In the genomic region with DNA sequence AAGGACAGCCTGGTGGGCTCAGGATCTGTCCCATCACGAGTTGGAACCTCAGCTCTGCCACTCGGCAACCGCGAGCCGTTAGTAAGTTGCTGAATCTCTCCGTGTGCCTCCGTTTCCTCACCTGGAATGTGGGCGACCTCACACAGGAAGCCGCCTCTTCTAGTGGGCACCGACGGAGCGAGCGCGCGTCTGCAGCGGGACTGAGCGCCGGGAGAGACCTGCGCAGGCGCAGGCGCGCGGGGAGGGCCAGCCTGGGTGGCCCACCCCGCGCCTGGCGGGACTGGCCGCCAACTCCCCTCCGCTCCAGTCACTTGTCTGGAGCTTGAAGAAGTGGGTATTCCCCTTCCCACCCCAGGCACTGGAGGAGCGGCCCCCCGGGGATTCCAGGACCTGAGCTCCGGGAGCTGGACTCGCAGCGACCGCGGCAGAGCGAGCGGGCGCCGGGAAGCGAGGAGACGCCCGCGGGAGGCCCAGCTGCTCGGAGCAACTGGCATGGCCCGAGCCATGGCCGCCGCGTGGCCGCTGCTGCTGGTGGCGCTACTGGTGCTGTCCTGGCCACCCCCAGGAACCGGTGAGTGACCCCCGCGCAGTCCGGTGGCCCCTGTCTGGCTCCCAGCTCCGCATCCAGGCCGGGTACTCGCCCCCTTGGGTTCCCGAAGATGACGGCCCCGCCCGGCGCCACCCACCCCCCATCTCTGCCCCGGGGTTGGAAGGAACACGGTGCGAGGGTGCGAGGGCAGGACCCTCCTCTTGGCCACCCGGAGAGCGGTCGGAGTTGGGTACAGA, we compare ENCODE assay signal across 8 cellular contexts. TPM values are rescaled to one million over a fixed set of nuclear protein-coding genes. Genes with fewer than 3 reads are reported as not detected.
A peak's percentile ranks its signal among the peaks of the same experiment; 100 is the strongest.
DNase-seq lines count a peak whose midpoint lies in the region; ATAC-seq and TF ChIP-seq lines count a peak whose summit lies in the region.

Gene PVR, plus strand, starts transcription at position 306 of the 786 bp plus-strand sequence. Its CDS starts 187 bp downstream, at position 493.

- H3K27me3 ChIP-seq in AG04450 (ENCODE audit: control insufficient read depth, insufficient read depth, low read length) = no peaks in the 10 kb centered on the region
- no peaks in the 10 kb centered on the region; the same call in 1 of the 2 replicates for H3K27me3 ChIP-seq in H9 (ENCODE audit: insufficient read depth, low read length)
- H3K27me3 ChIP-seq in fibroblast of lung (ENCODE audit: control insufficient read depth, insufficient read depth, low read length) = no peaks in the 10 kb centered on the region
- H3K27me3 ChIP-seq in mucosa of rectum (ENCODE audit: control insufficient read depth in 2 of 2, insufficient read depth in 2 of 2, low read length in 2 of 2) = no peaks in the 10 kb centered on the region

- peak within 1 kb of the TSS; percentile 85 for H3K4me2 ChIP-seq in H9 (ENCODE audit: insufficient read depth, insufficient read length, low read length)
- peak within 1 kb of the TSS; percentile 95 for H3K4me2 ChIP-seq in fibroblast of lung (ENCODE audit: extremely low read depth, insufficient read depth, low read length)

- no peak within 1 kb of the TSS for H2BK20ac ChIP-seq in H9 (ENCODE audit: low read depth, low read length, poor library complexity, severe bottlenecking)

- peaks cover 5 to 18% (median 8%) of the 10 kb centered on the region in 3 experiments; a peak in 5 of 7 replicates for H3K36me3 Mint-ChIP-seq in H9 (ENCODE audit: insufficient read depth in 1 of 3, low read depth in 3 of 3)
- H3K36me3 Mint-ChIP-seq in activated T-cell treated with anti-CD3 and anti-CD28 coated beads, Interleukin-2, amount 50 U/mL, for 24 hours (ENCODE audit: low read depth) = peaks cover 2% of the 10 kb centered on the region

- H3K9me3 Mint-ChIP-seq in H9 = no peaks in the 10 kb centered on the region
- H3K9me3 Mint-ChIP-seq in activated T-cell treated with anti-CD3 and anti-CD28 coated beads, Interleukin-2, amount 50 U/mL, for 24 hours = no peaks in the 10 kb centered on the region

- TF ChIP-seq CTCF in AG04450 (IDR thresholded peaks at IDR 0.05; ENCODE audit: low read depth, low read length) (no peak; the same call in 1 of the 2 replicates), H9 (conservative IDR thresholded peaks at IDR 0.05) (no peak), fibroblast of lung (conservative IDR thresholded peaks at IDR 0.05 in 1 of 2, IDR thresholded peaks at IDR 0.05 in 1 of 2; ENCODE audit: low read depth in 1 of 2, low read length in 2 of 2) (no peak)

- no peak within 1 kb of the TSS for H2BK15ac ChIP-seq in H9 (ENCODE audit: low read depth, low read length)

- H3K23ac ChIP-seq in H9 (ENCODE audit: insufficient read length, low read depth, low read length) = no peak within 1 kb of the TSS

- H3K27ac ChIP-seq in AG04450 (ENCODE audit: low read depth, low read length) (peak within 1 kb of the TSS; percentile 75), H9 (ENCODE audit: insufficient read length, low read depth, low read length) (no peak within 1 kb of the TSS), fibroblast of lung (ENCODE audit: insufficient read depth, low read length) (peak within 1 kb of the TSS; percentile 92), mucosa of rectum (ENCODE audit: low read depth in 2 of 2, low read length in 2 of 2) (peak within 1 kb of the TSS; percentile 67 to 81)

- POLR2A ChIA-PET in AG04450 (lab: Yijun Ruan, JAX) = interaction anchor here (0.6 to 1.7 kb wide), 10 partner anchors 8 to 114 kb away, joined by 3 to 12 read pairs (median 4); no protein-coding TSS in a partner anchor

- no peaks in the 10 kb centered on the region for H3K79me1 ChIP-seq in H9 (ENCODE audit: insufficient read depth, low read depth, low read length, poor library complexity, severe bottlenecking)

- H2BK120ac ChIP-seq in H9 (ENCODE audit: low read depth, low read length, poor library complexity, severe bottlenecking) = no peak within 1 kb of the TSS

- H2AFZ ChIP-seq in H9 (ENCODE audit: low read length) (no peak within 1 kb of the TSS), fibroblast of lung (ENCODE audit: low read length) (peak within 1 kb of the TSS; percentile 90)

- no peak within 1 kb of the TSS for H4K8ac ChIP-seq in H9 (replicated peaks; ENCODE audit: insufficient read length, low read depth, low read length)

- peaks cover 23% of the 10 kb centered on the region for H3K27me3 Mint-ChIP-seq in H9 (ENCODE audit: low read depth)
- H3K27me3 Mint-ChIP-seq in activated T-cell treated with anti-CD3 and anti-CD28 coated beads, Interleukin-2, amount 50 U/mL, for 24 hours = peaks cover 33% of the 10 kb centered on the region

- H3K9me3 ChIP-seq in AG04450 (ENCODE audit: control insufficient read depth, insufficient read depth, low read length) (no peaks in the 10 kb centered on the region; the same call in 1 of the 2 replicates), H9 (ENCODE audit: control insufficient read depth, low read depth, low read length) (no peaks in the 10 kb centered on the region), fibroblast of lung (ENCODE audit: control insufficient read depth, insufficient read depth, low read depth, low read length) (no peaks in the 10 kb centered on the region), mucosa of rectum (ENCODE audit: control insufficient read depth in 2 of 2, low read length in 2 of 2) (no peaks in the 10 kb centered on the region)

- H3K36me3 ChIP-seq in fibroblast of lung (ENCODE audit: control insufficient read depth, insufficient read depth, low read length) = peaks cover 9% of the 10 kb centered on the region
- H3K36me3 ChIP-seq in mucosa of rectum (ENCODE audit: control insufficient read depth in 2 of 2, insufficient read depth in 2 of 2, low read length in 2 of 2) = peaks cover 3 to 8% of the 10 kb centered on the region in 2 donors

- no peak within 1 kb of the TSS for H3T11ph ChIP-seq in H9 (ENCODE audit: low read length)

- no CpG with 5 or more reads among the region's 69 CpGs for WGBS in H9 (ENCODE audit: extremely low coverage, insufficient read length, low lambda C conversion rate)

- H3K4me1 ChIP-seq in H9 (ENCODE audit: insufficient read depth, low read length) (no peaks in the 10 kb centered on the region), fibroblast of lung (ENCODE audit: control insufficient read depth, extremely low read depth, insufficient read depth, low read length) (peaks cover 10% of the 10 kb centered on the region), mucosa of rectum (ENCODE audit: control insufficient read depth in 2 of 2, insufficient read depth in 2 of 2, low read length in 2 of 2) (peaks cover 10 to 22% of the 10 kb centered on the region in 2 donors)

- H3K18ac ChIP-seq in H9 (ENCODE audit: insufficient read length, low read depth, low read length) = peak within 1 kb of the TSS; percentile 40

- no peak within 1 kb of the TSS for H3K9ac ChIP-seq in H9 (ENCODE audit: extremely low read depth, insufficient read length, low read length)
- H3K9ac ChIP-seq in fibroblast of lung (ENCODE audit: insufficient read depth, low read length) = peak within 1 kb of the TSS; percentile 90
- peak within 1 kb of the TSS; percentile 52 to 71 for H3K9ac ChIP-seq in mucosa of rectum (ENCODE audit: low read depth in 1 of 2, low read length in 2 of 2)

- H2BK12ac ChIP-seq in H9 (ENCODE audit: insufficient read length, low read depth, low read length) = no peak within 1 kb of the TSS

- no peak within 1 kb of the TSS for H4K91ac ChIP-seq in H9 (ENCODE audit: insufficient read length, low read depth, low read length)

- H3K79me2 ChIP-seq in H9 (ENCODE audit: insufficient read depth, low read length) = no peaks in the 10 kb centered on the region
- peaks cover 41% of the 10 kb centered on the region for H3K79me2 ChIP-seq in fibroblast of lung (ENCODE audit: control insufficient read depth, insufficient read depth, low read length)

- ATAC-seq in stimulated activated naive CD8-positive, alpha-beta T cell treated with anti-CD3 and anti-CD28 coated beads, Interleukin-15, Interleukin-2, amounts not matched to agents 100 U/mL and 50 U/mL, for 24 hours = peak; percentile 84
- ATAC-seq in GM18519 (IDR thresholded peaks at IDR 0.05; ENCODE audit: low FRiP score, unreplicated experiment) = no peak

- CTCF ChIA-PET in AG04450 (lab: Charles Lee) = interaction anchor here (0.9 to 2.9 kb wide), 3 partner anchors 11 to 55 kb away, joined by 3 to 9 read pairs (median 4); no protein-coding TSS in a partner anchor

- no peak within 1 kb of the TSS for H3K4ac ChIP-seq in H9 (ENCODE audit: low read depth, low read length)

- peak within 1 kb of the TSS in 1 of 3 experiments; percentile 95; a peak in 2 of 7 replicates for H3K27ac Mint-ChIP-seq in H9
- H3K27ac Mint-ChIP-seq in activated T-cell treated with anti-CD3 and anti-CD28 coated beads, Interleukin-2, amount 50 U/mL, for 24 hours = peak within 1 kb of the TSS; percentile 63

- H3K4me3 Mint-ChIP-seq in H9 = peak within 1 kb of the TSS; percentile 89 to 92
- H3K4me3 Mint-ChIP-seq in activated T-cell treated with anti-CD3 and anti-CD28 coated beads, Interleukin-2, amount 50 U/mL, for 24 hours = peak within 1 kb of the TSS; percentile 85

- no peaks in the 10 kb centered on the region for H4K20me1 ChIP-seq in H9 (ENCODE audit: control insufficient read depth, insufficient read depth, insufficient read length)
- H4K20me1 ChIP-seq in fibroblast of lung (ENCODE audit: control insufficient read depth, extremely low read depth, insufficient read depth, low read length) = no peaks in the 10 kb centered on the region

- peak within 1 kb of the TSS; percentile 77 for H3K14ac ChIP-seq in H9 (ENCODE audit: insufficient read depth, low read length)

- H3K23me2 ChIP-seq in H9 (ENCODE audit: insufficient read length, low read depth, low read length, poor library complexity, severe bottlenecking) = no peaks in the 10 kb centered on the region

- DNase-seq in AG04450 (ENCODE audit: low read depth, low spot score) = no peak
- peak; percentile 75 for DNase-seq in H9
- peak; percentile 88 for DNase-seq in NCI-H748 (lab: John Stamatoyannopoulos, UW; ENCODE audit: unreplicated experiment)
- DNase-seq in activated T-cell treated with anti-CD3 and anti-CD28 coated beads, Interleukin-2, amount 50 U/mL, for 24 hours = peak; percentile 67
- DNase-seq in fibroblast of lung (ENCODE audit: low read depth in 2 of 2) = peak; percentile 65 to 75
- peak; percentile 72 for DNase-seq in stimulated activated naive CD8-positive, alpha-beta T cell treated with anti-CD3 and anti-CD28 coated beads, Interleukin-15, Interleukin-2, amounts not matched to agents 100 U/mL and 50 U/mL, for 24 hours

- H3K4me3 ChIP-seq in AG04450 (ENCODE audit: low read depth, low read length) = peak within 1 kb of the TSS; percentile 96
- H3K4me3 ChIP-seq in fibroblast of lung (replicated peaks in 1 of 4; ENCODE audit: control extremely low read depth in 1 of 4, insufficient read depth in 1 of 4, low read depth in 3 of 4, low read length in 4 of 4) = peak within 1 kb of the TSS; percentile 67 to 88 (median 78)
- peak within 1 kb of the TSS; percentile 71 to 79 for H3K4me3 ChIP-seq in mucosa of rectum (ENCODE audit: low read length in 2 of 2)

- H3K4me1 Mint-ChIP-seq in H9 = peaks cover 0 to 7% of the 10 kb centered on the region in 2 experiments; a peak in 2 of 4 replicates
- peaks cover 2% of the 10 kb centered on the region for H3K4me1 Mint-ChIP-seq in activated T-cell treated with anti-CD3 and anti-CD28 coated beads, Interleukin-2, amount 50 U/mL, for 24 hours (ENCODE audit: low read depth)

- H4K5ac ChIP-seq in H9 (ENCODE audit: insufficient read length, low read depth, low read length) = no peak within 1 kb of the TSS

- no peak within 1 kb of the TSS for H3K56ac ChIP-seq in H9 (ENCODE audit: insufficient read length, low read depth, low read length)

- no peak within 1 kb of the TSS for H2BK5ac ChIP-seq in H9 (ENCODE audit: insufficient read length, low read length)

- H2AK5ac ChIP-seq in H9 (ENCODE audit: insufficient read length, low read length) = no peak within 1 kb of the TSS

RNA-seq across cellular contexts. Expression of gene PVR, which starts in this region (rescaled TPM):
- 125 and 151 TPM in 2 replicates for polyA plus RNA-seq in AG04450 (2011; rRNA removed)
- polyA minus RNA-seq in AG04450 (2011; rRNA and poly(A)+ RNA removed) = 148 and 175 TPM in 2 replicates
- total RNA-seq in H9 (2021) = 29.2 and 30.5 TPM in 2 replicates
- total RNA-seq in fibroblast of lung = 98.1 and 229 TPM in 2 replicates
- polyA plus RNA-seq in fibroblast of lung = 167 and 230 TPM in 2 replicates
- 120 and 175 TPM in 2 replicates for polyA plus RNA-seq in fibroblast of lung (2012)
- polyA minus RNA-seq in fibroblast of lung (ENCODE audit: low replicate concordance) = 229 and 330 TPM in 2 replicates
